Comparison of ENCODE assay signal across 8 cellular contexts in genomic region chr5:14992757-14993725, GRCh38.
DNase-seq lines count a peak whose midpoint lies in the region; ATAC-seq, FAIRE-seq and TF ChIP-seq lines count a peak whose summit lies in the region.
"Not testable (repeated sequence)": the region's sequence is repeated elsewhere in the genome, so short reads cannot be mapped to it uniquely, and the experiment has no call there.

No MANE protein-coding gene starts in this region.

- not testable (repeated sequence) for H3K9me3 ChIP-seq in SJSA1 (replicated peaks); small intestine (ENCODE audit: control insufficient read depth, low read depth); testis

- 67 to 86% (median 68%) methylated on average over 32 to 34 of the region's 34 CpGs for WGBS in small intestine, 3 donors
- WGBS in testis, 2 donors: 62 to 68% methylated on average over 17 to 34 of the region's 34 CpGs

- peak; percentile 86 for ATAC-seq in GM18502 (IDR thresholded peaks at IDR 0.05; ENCODE audit: poor library complexity, unreplicated experiment)
- peak; percentile 84 for ATAC-seq in GM21526 (IDR thresholded peaks at IDR 0.05; ENCODE audit: low FRiP score, unreplicated experiment)
- peak; percentile 66 for ATAC-seq in HG03097 (IDR thresholded peaks at IDR 0.05; ENCODE audit: low FRiP score, unreplicated experiment)

- not testable (repeated sequence) for H3K36me3 ChIP-seq in SJSA1; small intestine (ENCODE audit: control insufficient read depth in 2 of 2, insufficient read depth in 2 of 2, low read length in 2 of 2); testis (ENCODE audit: low read depth, missing control alignments)

- H3K4me3 ChIP-seq in SJSA1 (peak overlapping the region; percentile 34), small intestine (ENCODE audit: low read depth in 1 of 2, low read length in 2 of 2) (peak overlapping the region in 1 of 2 donors; percentile 1), testis (peak overlapping the region; percentile 36 to 38)

- H3K4me1 ChIP-seq in SJSA1 (replicated peaks); small intestine (ENCODE audit: control insufficient read depth in 2 of 2, insufficient read depth in 1 of 2, low read depth in 1 of 2, low read length in 1 of 2); testis: not testable (repeated sequence)

- DNase-seq in SJSA1 (ENCODE audit: low read depth in 1 of 2, low spot score in 2 of 2): peak in 1 of 2 experiments; percentile 14
- peak; percentile 15 for DNase-seq in activated T-cell treated with anti-CD3 and anti-CD28 coated beads for 48 hours (ENCODE audit: low read depth)
- peak; percentile 66 for DNase-seq in effector CD4-positive, alpha-beta T cell
- DNase-seq in small intestine: peak; percentile 21
- DNase-seq in testis: not testable (repeated sequence)

- not testable (repeated sequence) for FAIRE-seq in small intestine (lab: Jason Lieb, UNC)

- TF ChIP-seq CTCF in testis (IDR thresholded peaks at IDR 0.05): not testable (repeated sequence)

- H3K27me3 ChIP-seq in SJSA1 (replicated peaks); small intestine (ENCODE audit: control insufficient read depth in 2 of 2, insufficient read depth in 2 of 2, low read length in 2 of 2); testis: not testable (repeated sequence)

- not testable (repeated sequence) for TF ChIP-seq POLR2A in testis (IDR thresholded peaks at IDR 0.05)

- intact Hi-C loops in testis (cut with DNase I; ENCODE audit: low total_unique reads): not testable (repeated sequence)

- not testable (repeated sequence) for H3K27ac ChIP-seq in SJSA1, testis
- peak overlapping the region in 1 of 2 donors; percentile 64 for H3K27ac ChIP-seq in small intestine (ENCODE audit: low read depth in 1 of 2, low read length in 1 of 2)
